In the genomic region with DNA sequence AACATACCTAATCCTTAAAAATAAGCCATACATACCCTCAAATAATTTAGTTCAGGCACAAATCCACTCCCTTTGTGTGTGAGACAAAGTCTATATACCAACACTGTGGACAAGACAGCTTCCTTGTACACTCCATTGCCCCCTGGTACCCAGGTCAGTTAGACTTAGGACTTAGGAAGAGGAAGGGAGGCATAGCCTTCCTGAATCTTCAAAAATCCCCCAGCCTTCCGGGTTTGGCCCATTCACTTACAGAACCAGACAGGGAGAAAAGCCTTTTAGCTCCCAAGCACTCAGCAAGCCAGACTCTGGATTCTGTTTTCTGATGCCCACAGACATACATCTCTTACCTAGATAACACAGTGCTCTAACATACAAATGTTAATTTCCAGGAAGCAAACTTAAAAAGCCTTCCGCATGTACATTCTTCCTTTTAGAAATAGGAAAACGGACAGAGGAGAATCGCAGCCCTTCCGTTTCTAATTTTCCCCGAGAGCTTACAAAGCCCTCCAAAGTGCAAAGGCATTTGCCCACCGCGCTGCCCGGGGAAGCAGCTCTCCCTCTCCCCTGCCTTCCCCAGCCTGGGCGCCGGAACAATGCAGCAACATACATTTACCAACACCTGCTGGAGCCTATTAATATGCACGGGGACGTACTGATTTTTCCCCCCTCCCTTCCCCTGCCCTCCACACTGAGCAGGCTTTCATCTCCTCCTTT, we compare ENCODE assay signal across 12 cellular contexts.
DNase-seq lines count a peak whose midpoint lies in the region; ATAC-seq and TF ChIP-seq lines count a peak whose summit lies in the region.
"Had no signal": no experiment of that assay in that cellular context is flagged by ENCODE, and none has a peak within 500 bp of the region (broad histone marks: within the 10 kb centered on the region; RNA-seq: fewer than 3 reads in every experiment).

No MANE protein-coding gene starts in this region.

- no peak overlapping the region for H2AK5ac ChIP-seq in trophoblast cell (ENCODE audit: low read length)

- H2AFZ ChIP-seq in fibroblast of lung (ENCODE audit: low read length) (no peak overlapping the region), trophoblast cell (ENCODE audit: insufficient read depth, low read length, poor library complexity) (no peak overlapping the region)

- H3K4me2 ChIP-seq in fibroblast of lung (ENCODE audit: extremely low read depth, insufficient read depth, low read length): peak overlapping the region; percentile 88
- H3K4me2 ChIP-seq in trophoblast cell (ENCODE audit: low read length): peak overlapping the region; percentile 55

- TF ChIP-seq CTCF in fibroblast of lung (conservative IDR thresholded peaks at IDR 0.05 in 1 of 2, IDR thresholded peaks at IDR 0.05 in 1 of 2; ENCODE audit: low read depth in 1 of 2, low read length in 2 of 2): no peak

- peak; percentile 40 for DNase-seq in COLO668 (lab: John Stamatoyannopoulos, UW; ENCODE audit: unreplicated experiment)
- DNase-seq in NCI-H526 (lab: John Stamatoyannopoulos, UW): peak; percentile 86 to 88
- no peak for DNase-seq in fibroblast of lung (ENCODE audit: low read depth in 2 of 2)
- DNase-seq in trophoblast cell: no peak
- no peak for DNase-seq in NCI-H510A (lab: John Stamatoyannopoulos, UW)
- no peak for DNase-seq in NCI-H2029 (lab: John Stamatoyannopoulos, UW)
- DNase-seq: activated effector memory CD4-positive, alpha-beta T cell treated with anti-CD3 and anti-CD28 coated beads, Interleukin-2, amount 50 U/mL, for 16 hours; CD4-positive, alpha-beta T cell; NCI-H1048 had no signal

- ATAC-seq in GM18505 (IDR thresholded peaks at IDR 0.05; ENCODE audit: unreplicated experiment) (no peak), HG03565 (IDR thresholded peaks at IDR 0.05; ENCODE audit: unreplicated experiment) (no peak)
- ATAC-seq: gastroesophageal sphincter had no signal

- H3K79me1 ChIP-seq in trophoblast cell (ENCODE audit: low read length): no peaks in the 10 kb centered on the region

- H3K9ac ChIP-seq in fibroblast of lung (ENCODE audit: insufficient read depth, low read length) (no peak overlapping the region), trophoblast cell (ENCODE audit: low read length) (no peak overlapping the region)

- no peaks in the 10 kb centered on the region for H3K9me3 ChIP-seq in fibroblast of lung (ENCODE audit: control insufficient read depth, insufficient read depth, low read depth, low read length)
- H3K9me3 ChIP-seq in trophoblast cell (ENCODE audit: insufficient read depth, low read depth, low read length): no peaks in the 10 kb centered on the region
- H3K9me3 ChIP-seq: gastroesophageal sphincter had no signal

- H3K79me2 ChIP-seq in fibroblast of lung (ENCODE audit: control insufficient read depth, insufficient read depth, low read length) (no peaks in the 10 kb centered on the region), trophoblast cell (ENCODE audit: control insufficient read depth, insufficient read depth, low read length, poor library complexity) (no peaks in the 10 kb centered on the region)

- H2BK12ac ChIP-seq in trophoblast cell (ENCODE audit: low read length): no peak overlapping the region

- no peak for TF ChIP-seq POLR2A in GM18505 (IDR thresholded peaks at IDR 0.05; ENCODE audit: borderline replicate concordance, extremely low read depth, insufficient read depth, insufficient read length)

- H3K4ac ChIP-seq in trophoblast cell (ENCODE audit: low read depth, low read length): no peak overlapping the region

- H2BK120ac ChIP-seq in trophoblast cell (ENCODE audit: insufficient read depth, low read length, poor library complexity): no peak overlapping the region

- H3K27ac ChIP-seq in fibroblast of lung (ENCODE audit: insufficient read depth, low read length): no peak overlapping the region
- no peak overlapping the region for H3K27ac ChIP-seq in trophoblast cell (ENCODE audit: low read depth, low read length)

- H3K14ac ChIP-seq in trophoblast cell (ENCODE audit: low read length): no peak overlapping the region

- H3K23ac ChIP-seq in trophoblast cell (ENCODE audit: low read length): no peak overlapping the region

- WGBS in trophoblast cell (ENCODE audit: extremely low coverage, insufficient coverage, insufficient read length): no CpG with 5 or more reads among the region's 13 CpGs

- H3K4me3 ChIP-seq in fibroblast of lung (replicated peaks in 1 of 4; ENCODE audit: control extremely low read depth in 1 of 4, insufficient read depth in 1 of 4, low read depth in 3 of 4, low read length in 4 of 4) (peak overlapping the region; percentile 37 to 53 (median 50)), trophoblast cell (ENCODE audit: low read depth, low read length) (no peak overlapping the region)

- H4K91ac ChIP-seq in trophoblast cell (ENCODE audit: low read depth, low read length): no peak overlapping the region

- H4K20me1 ChIP-seq in fibroblast of lung (ENCODE audit: control insufficient read depth, extremely low read depth, insufficient read depth, low read length): no peaks in the 10 kb centered on the region

- H3K4me1 ChIP-seq in fibroblast of lung (ENCODE audit: control insufficient read depth, extremely low read depth, insufficient read depth, low read length) (peaks cover 3% of the 10 kb centered on the region), trophoblast cell (ENCODE audit: control insufficient read depth in 1 of 2, insufficient read depth in 2 of 2, low read length in 2 of 2) (peaks cover 7 to 9% of the 10 kb centered on the region in 2 experiments)

- no peak overlapping the region for H4K8ac ChIP-seq in trophoblast cell (ENCODE audit: low read depth, low read length)

- no peak overlapping the region for H2BK5ac ChIP-seq in trophoblast cell (ENCODE audit: low read depth, low read length, poor library complexity)

- H3K27me3 ChIP-seq in fibroblast of lung (ENCODE audit: control insufficient read depth, insufficient read depth, low read length): no peaks in the 10 kb centered on the region
- peaks cover 5% of the 10 kb centered on the region for H3K27me3 ChIP-seq in trophoblast cell (ENCODE audit: insufficient read depth, low read length)
- H3K27me3 ChIP-seq: gastroesophageal sphincter had no signal

- no peak overlapping the region for H3K18ac ChIP-seq in trophoblast cell (ENCODE audit: low read length)

- no peaks in the 10 kb centered on the region for H3K36me3 ChIP-seq in fibroblast of lung (ENCODE audit: control insufficient read depth, insufficient read depth, low read length)
- no peaks in the 10 kb centered on the region for H3K36me3 ChIP-seq in trophoblast cell (ENCODE audit: control insufficient read depth in 1 of 2, insufficient read depth in 2 of 2, low read length in 2 of 2)
- H3K36me3 ChIP-seq: gastroesophageal sphincter had no signal

- no peak overlapping the region for H4K12ac ChIP-seq in trophoblast cell (ENCODE audit: low read depth, low read length)

Comparison
In these comparisons a context has a peak if more than half of its experiments do, and no peak if none do; other contexts are left out.
1. DNase-seq: peak in COLO668 (single experiment) and NCI-H526 (2 of 2); none in fibroblast of lung (0 of 2), trophoblast cell (0 of 2), NCI-H510A (single experiment) and NCI-H2029 (single experiment).